9 cellular contexts compared by ENCODE assay signal in the genomic region with DNA sequence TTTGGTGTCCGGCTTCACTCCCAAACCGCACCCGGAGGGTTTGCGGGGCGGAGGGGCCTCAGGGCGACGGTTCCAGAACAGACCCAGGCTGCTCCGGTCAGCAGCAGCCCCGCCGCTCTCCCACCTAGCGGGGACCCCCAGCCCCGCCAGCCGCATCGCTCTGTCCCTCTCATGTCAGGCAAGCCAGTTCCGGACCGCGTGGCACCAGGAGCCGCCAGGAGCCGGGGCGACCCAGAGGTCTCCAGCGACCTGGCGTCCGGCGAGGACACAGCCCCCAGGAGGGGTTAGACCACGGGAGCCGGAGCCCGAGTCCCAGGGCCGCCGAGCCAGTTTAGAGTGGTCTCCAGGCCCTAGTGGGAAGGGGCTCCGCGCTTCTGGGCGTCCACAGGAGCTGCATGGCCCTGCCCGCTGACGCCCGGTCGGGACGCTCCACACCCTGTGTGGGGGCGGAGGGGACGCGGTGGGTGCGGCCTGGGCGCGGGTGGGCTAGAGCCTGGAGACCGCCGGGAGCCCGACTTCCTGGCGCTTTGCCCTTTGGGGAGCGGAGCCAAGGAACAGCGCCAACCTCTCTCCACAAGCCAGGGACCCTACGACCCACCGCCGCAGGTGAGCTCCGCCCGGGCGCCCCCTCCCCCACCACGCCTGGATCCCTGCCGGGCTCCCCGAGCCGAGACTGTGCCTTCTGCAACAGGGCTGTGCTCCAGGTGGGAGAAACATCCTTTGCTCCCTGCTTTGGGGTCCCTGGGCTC. TPM values are rescaled to one million over a fixed set of nuclear protein-coding genes. Genes with fewer than 3 reads are reported as not detected.
A peak's percentile ranks its signal among the peaks of the same experiment; 100 is the strongest.
DNase-seq lines count a peak whose midpoint lies in the region; ATAC-seq and TF ChIP-seq lines count a peak whose summit lies in the region.
"Had no signal": no experiment of that assay in that cellular context is flagged by ENCODE, and none has a peak within 500 bp of the region (broad histone marks: within the 10 kb centered on the region; RNA-seq: fewer than 3 reads in every experiment).

No MANE protein-coding gene starts in this region.

- H3K27ac ChIP-seq in CD8-positive, alpha-beta T cell (ENCODE audit: low read depth, low read length): no peak overlapping the region
- H3K27ac ChIP-seq in heart left ventricle: no peak overlapping the region
- no peak overlapping the region for H3K27ac ChIP-seq in osteoblast (ENCODE audit: low read depth, low read length)

- H3K4me1 Mint-ChIP-seq in CD8-positive, alpha-beta T cell (ENCODE audit: low read depth): peaks cover 5% of the 10 kb centered on the region
- peaks cover 2 to 5% of the 10 kb centered on the region in 2 donors for H3K4me1 Mint-ChIP-seq in immature natural killer cell

- intact Hi-C loops in CD8-positive, alpha-beta T cell (cut with DNase I, micrococcal nuclease): no loop called here
- intact Hi-C loops in heart left ventricle (cut with DNase I): loop anchor here in 1 of 10 donors (2.0 kb wide), 1 partner anchor 359 kb away; no protein-coding TSS in a partner anchor

- H3K9me3 Mint-ChIP-seq in CD8-positive, alpha-beta T cell: no peaks in the 10 kb centered on the region
- H3K9me3 Mint-ChIP-seq in immature natural killer cell: no peaks in the 10 kb centered on the region

- no peak overlapping the region for H3K4me2 ChIP-seq in osteoblast (ENCODE audit: insufficient read depth, low read length)

- WGBS in heart left ventricle, 4 donors: 2 to 4% (median 3%) methylated on average over 11 to 59 of the region's 59 CpGs

- H3K27me3 ChIP-seq in CD8-positive, alpha-beta T cell (ENCODE audit: insufficient read depth, low read length): peaks cover 13% of the 10 kb centered on the region
- H3K27me3 ChIP-seq in heart left ventricle: peaks cover 8 to 41% (median 27%) of the 10 kb centered on the region in 9 donors
- peaks cover 22% of the 10 kb centered on the region for H3K27me3 ChIP-seq in osteoblast (ENCODE audit: insufficient read depth, low read length)

- H3K36me3 Mint-ChIP-seq in CD8-positive, alpha-beta T cell: no peaks in the 10 kb centered on the region
- peaks cover 0 to 5% (median 0%) of the 10 kb centered on the region in 3 donors for H3K36me3 Mint-ChIP-seq in immature natural killer cell

- H3K4me3 ChIP-seq in CD8-positive, alpha-beta T cell (ENCODE audit: low read depth, low read length): no peak overlapping the region
- H3K4me3 ChIP-seq in heart left ventricle: peak overlapping the region in 11 of 12 donors; percentile 19 to 52 (median 45)
- peak overlapping the region; percentile 22 for H3K4me3 ChIP-seq in osteoblast (ENCODE audit: insufficient read depth, low read length)

- CTCF ChIA-PET in CD8-positive, alpha-beta T cell (lab: Charles Lee): interaction anchor here (0.7 to 5.7 kb wide), 3 partner anchors 9 to 1466 kb away, joined by 3 to 98 read pairs (median 3); no protein-coding TSS in a partner anchor

- POLR2A ChIA-PET in CD8-positive, alpha-beta T cell (lab: Charles Lee): no interaction called here

- no peak overlapping the region for H2AFZ ChIP-seq in osteoblast (ENCODE audit: low read length)

- TF ChIP-seq POLR2A in heart left ventricle (IDR thresholded peaks at IDR 0.05): no peak

- H3K27me3 Mint-ChIP-seq in CD8-positive, alpha-beta T cell (ENCODE audit: low read depth): peaks cover 56% of the 10 kb centered on the region
- peaks cover 5 to 22% (median 12%) of the 10 kb centered on the region in 3 donors for H3K27me3 Mint-ChIP-seq in immature natural killer cell (ENCODE audit: low read depth in 3 of 3)

- no peaks in the 10 kb centered on the region for H3K36me3 ChIP-seq in CD8-positive, alpha-beta T cell (ENCODE audit: insufficient read depth, low read length)
- no peaks in the 10 kb centered on the region for H3K36me3 ChIP-seq in heart left ventricle
- no peaks in the 10 kb centered on the region for H3K36me3 ChIP-seq in osteoblast (ENCODE audit: insufficient read depth, low read length)

- H3K79me2 ChIP-seq in osteoblast (ENCODE audit: insufficient read depth, low read length): no peaks in the 10 kb centered on the region

- TF ChIP-seq CTCF in CD8-positive, alpha-beta T cell (IDR thresholded peaks at IDR 0.05): no peak
- TF ChIP-seq CTCF in heart left ventricle (IDR thresholded peaks at IDR 0.05): no peak
- TF ChIP-seq CTCF in osteoblast (IDR thresholded peaks at IDR 0.05; ENCODE audit: extremely low read depth, low read depth, low read length): no peak

- no peaks in the 10 kb centered on the region for H4K20me1 ChIP-seq in osteoblast (ENCODE audit: insufficient read depth, low read length)

- peak overlapping the region; percentile 4 for H3K4me3 Mint-ChIP-seq in CD8-positive, alpha-beta T cell
- H3K4me3 Mint-ChIP-seq in immature natural killer cell: peak overlapping the region in 1 of 5 donors; percentile 18

- no peaks in the 10 kb centered on the region for H3K9me3 ChIP-seq in CD8-positive, alpha-beta T cell (ENCODE audit: low read length)
- H3K9me3 ChIP-seq in heart left ventricle: no peaks in the 10 kb centered on the region
- no peaks in the 10 kb centered on the region for H3K9me3 ChIP-seq in osteoblast (ENCODE audit: low read depth, low read length)

- no peak for DNase-seq in CD8-positive, alpha-beta T cell
- DNase-seq in SK-N-DZ (ENCODE audit: low spot score) (peak; percentile 27), heart left ventricle (no peak), osteoblast (ENCODE audit: insufficient read length, low spot score, missing footprints) (no peak), GOT3 (lab: John Stamatoyannopoulos, UW) (no peak), HCEC 1CT (no peak), immature natural killer cell (no peak)
- DNase-seq: NCI-H2029 had no signal

- H3K4me1 ChIP-seq in CD8-positive, alpha-beta T cell (ENCODE audit: insufficient read depth, low read length): peaks cover 8% of the 10 kb centered on the region
- H3K4me1 ChIP-seq in heart left ventricle (peaks cover 0 to 12% (median 8%) of the 10 kb centered on the region in 12 donors), osteoblast (ENCODE audit: insufficient read depth, low read length) (no peaks in the 10 kb centered on the region)

- no peak for ATAC-seq in CD8-positive, alpha-beta T cell
- ATAC-seq in heart left ventricle: peak in 3 of 4 donors; percentile 55 to 69 (median 68)
- ATAC-seq in HG03460 (IDR thresholded peaks at IDR 0.05; ENCODE audit: unreplicated experiment): no peak

- no peak overlapping the region for H3K27ac Mint-ChIP-seq in CD8-positive, alpha-beta T cell
- no peak overlapping the region for H3K27ac Mint-ChIP-seq in immature natural killer cell

RNA-seq across cellular contexts. Expression of gene ZNF117, which starts 43.4 kb away (rescaled TPM):
- total RNA-seq in CD8-positive, alpha-beta T cell: 1 to 10 TPM; 1.3 to 1.8 TPM
- polyA plus RNA-seq in SK-N-DZ (2014; cell fraction: cytosol; rRNA removed): 13.1 and 14.2 TPM in 2 replicates
- 75.6 and 106 TPM in 2 replicates for polyA plus RNA-seq in SK-N-DZ (2014; cell fraction: nucleus; rRNA removed)
- total RNA-seq in heart left ventricle (1 to 10 TPM; 1.4 to 7.2 (median 2.8) TPM), osteoblast (8.0 and 8.3 TPM in 2 replicates)
- polyA plus RNA-seq in heart left ventricle (1 to 10 TPM; 1.5 to 2.7 TPM), immature natural killer cell (under 1 TPM; 0.27 to 0.81 (median 0.70) TPM)

RNA-seq across cellular contexts. Expression of gene ZNF273, which starts 44.4 kb away (rescaled TPM):
- 1 to 10 TPM; 8.7 to 9.9 TPM for total RNA-seq in CD8-positive, alpha-beta T cell
- polyA plus RNA-seq in SK-N-DZ (2014; cell fraction: cytosol; rRNA removed): 12.1 and 17.3 TPM in 2 replicates
- 7.4 and 12.8 TPM in 2 replicates for polyA plus RNA-seq in SK-N-DZ (2014; cell fraction: nucleus; rRNA removed)
- total RNA-seq in heart left ventricle (1 to 10 TPM in 7 of 9 donors, under 1 TPM in 2; 0.56 to 4.2 (median 1.4) TPM), osteoblast (5.1 and 7.1 TPM in 2 replicates)
- polyA plus RNA-seq in heart left ventricle (1 to 10 TPM; 1.1 to 1.3 TPM), immature natural killer cell (1 to 10 TPM; 1.8 to 3.2 (median 2.1) TPM)

RNA-seq across cellular contexts. Expression of gene ERV3-1, which starts 59.1 kb away (rescaled TPM):
- total RNA-seq in CD8-positive, alpha-beta T cell: 10 to 100 TPM; 16.4 to 17.2 TPM
- 8.6 and 12.4 TPM in 2 replicates for polyA plus RNA-seq in SK-N-DZ (2014; cell fraction: cytosol; rRNA removed)
- 58.9 and 84.1 TPM in 2 replicates for polyA plus RNA-seq in SK-N-DZ (2014; cell fraction: nucleus; rRNA removed)
- total RNA-seq in heart left ventricle: 10 to 100 TPM in 3 of 9 donors, 1 to 10 TPM in 6; 2.8 to 13.0 (median 7.4) TPM
- 1 to 10 TPM; 3.0 to 3.3 TPM for polyA plus RNA-seq in heart left ventricle
- 18.9 and 24.2 TPM in 2 replicates for total RNA-seq in osteoblast
- 10 to 100 TPM in 1 of 3 donors, 1 to 10 TPM in 2; 6.2 to 16.3 (median 7.3) TPM for polyA plus RNA-seq in immature natural killer cell

Comparison
In these comparisons a context has a peak if more than half of its experiments do, and no peak if none do; other contexts are left out.
1. ATAC-seq: peak in heart left ventricle (3 of 4); none in CD8-positive, alpha-beta T cell (single experiment) and HG03460 (single experiment).